In the genomic region with DNA sequence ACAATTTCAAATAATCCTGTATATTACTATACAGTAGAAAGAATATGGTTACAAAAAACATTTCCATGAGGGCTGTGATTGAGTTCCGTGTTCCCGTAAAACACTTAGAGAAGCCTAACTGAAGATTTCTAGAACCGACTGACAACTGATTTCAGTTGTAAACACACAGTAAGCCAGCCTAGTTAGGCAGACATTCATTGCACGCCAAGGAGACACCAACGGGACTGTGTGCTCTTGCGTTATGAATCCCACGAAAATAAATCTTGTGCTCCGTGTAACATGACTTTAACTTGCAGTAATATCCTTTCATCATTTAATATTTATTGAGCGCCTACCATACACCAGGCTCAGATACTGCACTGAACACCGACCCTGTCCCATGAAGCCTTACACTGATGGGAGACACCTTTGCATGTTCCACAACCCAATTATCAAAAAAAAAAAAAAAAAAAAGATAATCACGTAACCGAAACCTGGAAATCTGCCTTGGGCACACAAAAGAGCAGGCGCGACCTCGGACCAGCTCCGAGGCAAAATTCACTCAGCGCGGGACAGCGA, we compare ENCODE assay signal across 8 cellular contexts. TPM values are rescaled to one million over a fixed set of nuclear protein-coding genes. Genes with fewer than 3 reads are reported as not detected.
DNase-seq lines count a peak whose midpoint lies in the region; ATAC-seq and TF ChIP-seq lines count a peak whose summit lies in the region.

No MANE protein-coding gene starts in this region.

- H3K27me3 ChIP-seq in SU-DHL-6 (ENCODE audit: low read length), result no peaks in the 10 kb centered on the region

- ATAC-seq in GM18870 (IDR thresholded peaks at IDR 0.05; ENCODE audit: unreplicated experiment) (peak; percentile 18), HG03095 (IDR thresholded peaks at IDR 0.05; ENCODE audit: unreplicated experiment) (peak; percentile 6)

- H3K9ac ChIP-seq in SU-DHL-6 (ENCODE audit: low read length), result peak overlapping the region; percentile 71

- DNase-seq in AG09309 (ENCODE audit: low read depth) (no peak), fibroblast of the aortic adventitia (ENCODE audit: low read depth) (no peak), retinal pigment epithelial cell (ENCODE audit: low read depth) (no peak), NCI-H2196 (lab: John Stamatoyannopoulos, UW; ENCODE audit: unreplicated experiment) (no peak), occipital lobe (lab: John Stamatoyannopoulos, UW) (no peak)

- H3K4me3 ChIP-seq in AG09309 (ENCODE audit: control insufficient read depth, low read depth, low read length) (peak overlapping the region; percentile 88), SU-DHL-6 (ENCODE audit: insufficient read depth, low read length, poor library complexity, severe bottlenecking) (peak overlapping the region; percentile 73), fibroblast of the aortic adventitia (ENCODE audit: low read depth, low read length) (peak overlapping the region; percentile 86), retinal pigment epithelial cell (ENCODE audit: low read length) (peak overlapping the region; percentile 89)

- TF ChIP-seq CTCF in AG09309 (IDR thresholded peaks at IDR 0.05; ENCODE audit: control insufficient read depth, insufficient read depth, low read depth, low read length, missing control alignments) (no peak), SU-DHL-6 (IDR thresholded peaks at IDR 0.05; ENCODE audit: insufficient read depth, low read length, poor library complexity, severe bottlenecking) (no peak), fibroblast of the aortic adventitia (IDR thresholded peaks at IDR 0.05; ENCODE audit: insufficient read depth, low read length) (no peak), retinal pigment epithelial cell (conservative IDR thresholded peaks at IDR 0.05; ENCODE audit: low read depth, low read length) (no peak)

- 0 out of 2 replicates have a peak overlapping the region, but pooled peaks have one; percentile 4 for H3K27ac ChIP-seq in SU-DHL-6 (ENCODE audit: low read depth, low read length)

- H3K36me3 ChIP-seq in SU-DHL-6 (ENCODE audit: low read length), result 0 out of 2 replicates have a peak, but pooled peaks cover 3% of the 10 kb centered on the region

- peaks cover 20% of the 10 kb centered on the region for H3K79me2 ChIP-seq in SU-DHL-6 (ENCODE audit: insufficient read depth, low read length)

- H4K20me1 ChIP-seq in SU-DHL-6 (ENCODE audit: low read depth, low read length), result 0 out of 2 replicates have a peak, but pooled peaks cover 5% of the 10 kb centered on the region

- peak overlapping the region; percentile 90 for H2AFZ ChIP-seq in SU-DHL-6 (ENCODE audit: low read depth, low read length, severe bottlenecking)

- 0 out of 2 replicates have a peak, but pooled peaks cover 4% of the 10 kb centered on the region for H3F3A ChIP-seq in SU-DHL-6 (ENCODE audit: insufficient read depth)

- H3K4me2 ChIP-seq in SU-DHL-6 (ENCODE audit: low read depth, low read length, poor library complexity, severe bottlenecking), result peak overlapping the region; percentile 77

- H3K9me3 ChIP-seq in SU-DHL-6 (ENCODE audit: insufficient read depth, low read length), result no peaks in the 10 kb centered on the region

- no peaks in the 10 kb centered on the region for H3K9me2 ChIP-seq in SU-DHL-6 (replicated peaks; ENCODE audit: insufficient read depth, low read length)

RNA-seq across cellular contexts. Expression of gene KLHL7, which starts 0.4 kb away (rescaled TPM):
- total RNA-seq in fibroblast of the aortic adventitia (ENCODE audit: low replicate concordance), result 28.5 and 152 TPM in 2 replicates
- total RNA-seq in occipital lobe, result 93.7 TPM
